In genomic region chr1:245742891-245743290, GRCh38 we compare ENCODE assay signal across 15 cellular contexts.
DNase-seq lines count a peak whose midpoint lies in the region; ATAC-seq lines count a peak whose summit lies in the region.
"Had no signal": no experiment of that assay in that cellular context is flagged by ENCODE, and none has a peak within 500 bp of the region (broad histone marks: within the 10 kb centered on the region; RNA-seq: fewer than 3 reads in every experiment).

No MANE protein-coding gene starts in this region.

- peaks cover 8 to 13% of the 10 kb centered on the region in 2 donors for H3K9me3 Mint-ChIP-seq in stimulated activated naive B cell treated with anti-CD40 and anti-IgM and Interleukin-4, amounts not matched to agents 10 μg/mL and 1 μg/mL and 100 μg/mL, for 72 hours
- H3K9me3 Mint-ChIP-seq in stimulated activated naive CD8-positive, alpha-beta T cell treated with anti-CD3 and anti-CD28 coated beads, Interleukin-15, amount 100 ng/mL, for 72 hours: peaks cover 25 to 46% of the 10 kb centered on the region in 2 donors

- H3K27ac Mint-ChIP-seq in stimulated activated naive B cell treated with anti-CD40 and anti-IgM and Interleukin-4, amounts not matched to agents 10 μg/mL and 1 μg/mL and 100 μg/mL, for 72 hours: no peak overlapping the region
- H3K27ac Mint-ChIP-seq in stimulated activated naive CD8-positive, alpha-beta T cell treated with anti-CD3 and anti-CD28 coated beads, Interleukin-15, amount 100 ng/mL, for 72 hours: no peak overlapping the region
- H3K27ac Mint-ChIP-seq: activated CD4-positive, alpha-beta T cell treated with anti-CD3 and anti-CD28 coated beads, Interleukin-2, amount 10 ng/mL, durations not matched to agents 24 days and 14 days; naive thymus-derived CD4-positive, alpha-beta T cell had no signal

- peaks cover 17 to 26% of the 10 kb centered on the region in 2 donors for H3K36me3 Mint-ChIP-seq in stimulated activated naive B cell treated with anti-CD40 and anti-IgM and Interleukin-4, amounts not matched to agents 10 μg/mL and 1 μg/mL and 100 μg/mL, for 72 hours

- H3K4me1 Mint-ChIP-seq in stimulated activated naive B cell treated with anti-CD40 and anti-IgM and Interleukin-4, amounts not matched to agents 10 μg/mL and 1 μg/mL and 100 μg/mL, for 72 hours: no peaks in the 10 kb centered on the region
- no peaks in the 10 kb centered on the region for H3K4me1 Mint-ChIP-seq in stimulated activated naive CD8-positive, alpha-beta T cell treated with anti-CD3 and anti-CD28 coated beads, Interleukin-15, amount 100 ng/mL, for 72 hours
- H3K4me1 Mint-ChIP-seq: activated CD4-positive, alpha-beta T cell treated with anti-CD3 and anti-CD28 coated beads, Interleukin-2, amount 10 ng/mL, durations not matched to agents 24 days and 14 days; naive thymus-derived CD4-positive, alpha-beta T cell had no signal

- no peaks in the 10 kb centered on the region for H3K27me3 Mint-ChIP-seq in stimulated activated naive B cell treated with anti-CD40 and anti-IgM and Interleukin-4, amounts not matched to agents 10 μg/mL and 1 μg/mL and 100 μg/mL, for 72 hours
- H3K27me3 Mint-ChIP-seq in stimulated activated naive CD8-positive, alpha-beta T cell treated with anti-CD3 and anti-CD28 coated beads, Interleukin-15, amount 100 ng/mL, for 72 hours: no peaks in the 10 kb centered on the region
- H3K27me3 Mint-ChIP-seq: activated CD4-positive, alpha-beta T cell treated with anti-CD3 and anti-CD28 coated beads, Interleukin-2, amount 10 ng/mL, durations not matched to agents 24 days and 14 days; naive thymus-derived CD4-positive, alpha-beta T cell had no signal

- DNase-seq in NCI-H82 (lab: John Stamatoyannopoulos, UW) (peak; percentile 78), NCI-H82 treated with DMSO at 0.1 percent for 48 hours (lab: John Stamatoyannopoulos, UW; ENCODE audit: unreplicated experiment) (no peak), amniotic epithelial cell (ENCODE audit: low read depth) (peak; percentile 74), kidney tubule cell (ENCODE audit: low spot score) (peak; percentile 65), GDM1 (lab: John Stamatoyannopoulos, UW) (no peak), DMS53 treated with DMSO at 0.1 percent for 48 hours (lab: John Stamatoyannopoulos, UW; ENCODE audit: unreplicated experiment) (no peak)
- DNase-seq in stimulated activated naive B cell treated with anti-CD40 and anti-IgM and Interleukin-4, amounts not matched to agents 10 μg/mL and 1 μg/mL and 100 μg/mL, for 72 hours: no peak
- DNase-seq in stimulated activated naive CD8-positive, alpha-beta T cell treated with anti-CD3 and anti-CD28 coated beads, Interleukin-15, amount 100 ng/mL, for 72 hours: no peak
- DNase-seq: activated CD4-positive, alpha-beta T cell treated with anti-CD3 and anti-CD28 coated beads, Interleukin-2, amount 10 ng/mL, durations not matched to agents 24 days and 14 days; hippocampal formation; left ventricle myocardium inferior; naive thymus-derived CD4-positive, alpha-beta T cell; NCI-H1105; stimulated activated CD4-positive, alpha-beta T cell treated with anti-CD3 and anti-CD28 coated beads, Interleukin-4, amount 100 ng/mL, for 4 hours had no signal

- no peak overlapping the region for H3K4me3 Mint-ChIP-seq in stimulated activated naive B cell treated with anti-CD40 and anti-IgM and Interleukin-4, amounts not matched to agents 10 μg/mL and 1 μg/mL and 100 μg/mL, for 72 hours
- H3K4me3 Mint-ChIP-seq in stimulated activated naive CD8-positive, alpha-beta T cell treated with anti-CD3 and anti-CD28 coated beads, Interleukin-15, amount 100 ng/mL, for 72 hours: no peak overlapping the region
- H3K4me3 Mint-ChIP-seq: activated CD4-positive, alpha-beta T cell treated with anti-CD3 and anti-CD28 coated beads, Interleukin-2, amount 10 ng/mL, durations not matched to agents 24 days and 14 days; naive thymus-derived CD4-positive, alpha-beta T cell had no signal

- ATAC-seq in stimulated activated naive B cell treated with anti-CD40 and anti-IgM and Interleukin-4, amounts not matched to agents 10 μg/mL and 1 μg/mL and 100 μg/mL, for 72 hours (replicated peaks): no peak
- ATAC-seq in stimulated activated naive CD8-positive, alpha-beta T cell treated with anti-CD3 and anti-CD28 coated beads, Interleukin-15, amount 100 ng/mL, for 72 hours: no peak
- ATAC-seq: A549; naive thymus-derived CD4-positive, alpha-beta T cell had no signal

Comparison
In these comparisons a context has a peak if more than half of its experiments do, and no peak if none do; other contexts are left out.
1. DNase-seq: peak in NCI-H82 (single experiment), amniotic epithelial cell (single experiment) and kidney tubule cell (single experiment); none in NCI-H82 treated with DMSO at 0.1 percent for 48 hours (single experiment), GDM1 (single experiment), stimulated activated naive B cell treated with anti-CD40 and anti-IgM and Interleukin-4, amounts not matched to agents 10 μg/mL and 1 μg/mL and 100 μg/mL, for 72 hours (single experiment), stimulated activated naive CD8-positive, alpha-beta T cell treated with anti-CD3 and anti-CD28 coated beads, Interleukin-15, amount 100 ng/mL, for 72 hours (0 of 2) and DMS53 treated with DMSO at 0.1 percent for 48 hours (single experiment).